Comparison of ENCODE assay signal across 24 cellular contexts in the genomic region with DNA sequence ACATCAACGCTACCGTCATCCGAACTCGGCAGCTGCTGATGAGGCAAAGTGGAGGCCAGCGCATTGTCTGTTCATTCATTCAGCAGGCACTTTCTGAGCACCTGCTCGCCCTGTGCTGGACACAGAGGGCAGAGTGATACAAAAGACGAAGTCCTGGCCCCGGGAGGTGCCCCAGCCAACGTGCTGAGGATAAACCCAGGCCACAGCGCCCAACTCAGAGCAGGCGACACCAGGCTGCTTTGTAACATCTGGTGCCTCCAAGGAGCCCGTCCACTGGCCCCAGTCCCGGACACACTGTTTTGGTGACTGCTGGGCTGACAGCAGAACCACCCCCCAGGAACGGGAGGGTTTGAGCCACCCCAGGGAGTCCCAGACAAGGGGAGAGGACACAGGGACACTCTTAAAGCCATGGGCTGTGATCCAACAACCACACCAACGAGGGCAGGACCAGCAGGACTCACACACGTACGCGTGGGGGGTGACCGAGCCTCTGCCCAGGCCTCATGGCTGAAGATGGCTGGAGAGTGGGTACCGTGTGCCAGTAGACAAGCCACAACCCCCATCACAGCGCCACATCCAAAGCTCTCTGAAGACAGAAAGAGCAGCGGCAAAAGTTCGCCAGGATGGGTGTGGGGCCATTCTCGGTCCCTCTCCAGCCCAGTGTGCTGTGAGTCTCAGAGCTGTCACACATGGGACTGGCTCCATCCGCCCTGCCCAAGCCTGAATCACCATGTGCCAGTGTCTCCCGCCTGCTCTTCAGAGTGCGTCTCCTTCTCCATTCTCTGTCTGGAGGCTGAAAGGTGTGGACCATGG. TPM values are rescaled to one million over a fixed set of nuclear protein-coding genes. Genes with fewer than 3 reads are reported as not detected.
DNase-seq lines count a peak whose midpoint lies in the region; ATAC-seq, FAIRE-seq and TF ChIP-seq lines count a peak whose summit lies in the region.
"Had no signal": no experiment of that assay in that cellular context is flagged by ENCODE, and none has a peak within 500 bp of the region (broad histone marks: within the 10 kb centered on the region; RNA-seq: fewer than 3 reads in every experiment).

No MANE protein-coding gene starts in this region.

- TF ChIP-seq EP300 in K562 (IDR thresholded peaks at IDR 0.05; ENCODE audit: low read length), result no peak

- FAIRE-seq in K562 (lab: Jason Lieb, UNC) (no peak), RCC 7860 (lab: Jason Lieb, UNC) (no peak)
- FAIRE-seq: astrocyte, colon, endometrium, H1 had no signal

- H3K27ac ChIP-seq in K562 (ENCODE audit: extremely low read depth, low read depth, low read length) (no peak overlapping the region), gastrocnemius medialis (no peak overlapping the region)
- H3K27ac ChIP-seq: C4-2B, neural progenitor cell, transverse colon had no signal

- H3K9me3 ChIP-seq in K562 (replicated peaks; ENCODE audit: control insufficient read depth, insufficient read depth, low read depth, low read length) (no peaks in the 10 kb centered on the region), gastrocnemius medialis (no peaks in the 10 kb centered on the region)
- H3K9me3 ChIP-seq: transverse colon had no signal

- H3K36me3 ChIP-seq in K562 (ENCODE audit: control insufficient read depth, insufficient read depth, low read length) (no peaks in the 10 kb centered on the region), gastrocnemius medialis (no peaks in the 10 kb centered on the region)
- H3K36me3 ChIP-seq: neural progenitor cell, transverse colon had no signal

- H3K79me2 ChIP-seq in K562 (ENCODE audit: control insufficient read depth, insufficient read depth, low read length), result no peaks in the 10 kb centered on the region

- H3K4me3 ChIP-seq in K562 (no peak overlapping the region), gastrocnemius medialis (no peak overlapping the region)
- H3K4me3 ChIP-seq: neural progenitor cell, transverse colon had no signal

- intact Hi-C loops in K562 (cut with micrococcal nuclease) (no loop called here), posterior vena cava (cut with DNase I) (no loop called here), gastrocnemius medialis (cut with DNase I; ENCODE audit: low total_unique reads) (no loop called here), sciatic nerve (cut with DNase I) (no loop called here)

- peaks cover 0 to under 1% of the 10 kb centered on the region in 2 experiments; a peak in 2 of 5 replicates for H3K4me1 ChIP-seq in K562 (replicated peaks in 1 of 2; ENCODE audit: control insufficient read depth in 2 of 2, insufficient read depth in 2 of 2, low read length in 2 of 2)
- H3K4me1 ChIP-seq in gastrocnemius medialis, result no peaks in the 10 kb centered on the region
- H3K4me1 ChIP-seq: transverse colon had no signal

- no peak overlapping the region; a peak in 1 of 4 replicates for H3K9ac ChIP-seq in K562 (ENCODE audit: insufficient read depth in 1 of 2, low read depth in 2 of 2, low read length in 2 of 2)
- H3K9ac ChIP-seq: neural progenitor cell had no signal

- H3K27me3 ChIP-seq in K562 (ENCODE audit: control insufficient read depth in 2 of 2, insufficient read depth in 2 of 2, low read length in 2 of 2) (peaks cover 0 to 12% of the 10 kb centered on the region in 2 experiments; a peak in 2 of 5 replicates), gastrocnemius medialis (peaks cover 40 to 61% (median 42%) of the 10 kb centered on the region in 3 donors)

- TF ChIP-seq POLR2A in K562 (conservative IDR thresholded peaks at IDR 0.05) (no peak), gastrocnemius medialis (IDR thresholded peaks at IDR 0.05) (no peak)

- no peaks in the 10 kb centered on the region for H4K20me1 ChIP-seq in K562 (replicated peaks; ENCODE audit: control insufficient read depth, insufficient read depth, low read length)

- POLR2A ChIA-PET in K562 (lab: Yijun Ruan, JAX), result no interaction called here

- no peak for ATAC-seq in K562
- no peak for ATAC-seq in gastrocnemius medialis
- no peak for ATAC-seq in sciatic nerve
- ATAC-seq: activated T-cell treated with anti-CD3 and anti-CD28 coated beads, Interleukin-2, amount 50 U/mL, for 4 hours; Panc1; right cardiac atrium; stimulated activated naive CD8-positive, alpha-beta T cell treated with anti-CD3 and anti-CD28 coated beads, Interleukin-15, Interleukin-2, amounts not matched to agents 100 U/mL and 50 U/mL, for 24 hours had no signal

- H3K4me2 ChIP-seq in K562 (ENCODE audit: insufficient read depth, low read length), result no peak overlapping the region
- H3K4me2 ChIP-seq: neural progenitor cell had no signal

- 3% methylated on average over 25 of the region's 27 CpGs for WGBS in K562 (ENCODE audit: insufficient coverage, low coverage, missing lambda C conversion rate)

- TF ChIP-seq RAD21 in K562 (CRISPR knock-in tag; conservative IDR thresholded peaks at IDR 0.05 in 1 of 2, IDR thresholded peaks at IDR 0.05 in 1 of 2), result no peak

- no peaks in the 10 kb centered on the region for H3K9me1 ChIP-seq in K562 (ENCODE audit: control insufficient read depth, insufficient read depth, low read length)

- TF ChIP-seq CTCF in K562 (IDR thresholded peaks at IDR 0.05 in 2 of 3, conservative IDR thresholded peaks at IDR 0.05 in 1 of 3; ENCODE audit: insufficient read depth in 2 of 3, low read depth in 1 of 3, low read length in 3 of 3), result no peak
- no peak for TF ChIP-seq CTCF in gastrocnemius medialis (IDR thresholded peaks at IDR 0.05 in 4 of 5, conservative IDR thresholded peaks at IDR 0.05 in 1 of 5)

- in situ Hi-C loops in K562 (cut with MboI), result no loop called here
- in situ Hi-C loops in gastrocnemius medialis (cut with MboI; ENCODE audit: low sequenced_read_pairs in 4 of 4), result no loop called here

- no TSS peak for BruUV-seq in K562 (replicated peaks; lab: Mats Ljungman, UMichigan)

- peak; percentile 60 for DNase-seq in NCI-H748 (lab: John Stamatoyannopoulos, UW; ENCODE audit: unreplicated experiment)
- no peak for DNase-seq in NCI-H748 treated with DMSO at 0.1 percent for 48 hours (lab: John Stamatoyannopoulos, UW)
- DNase-seq in NCI-H1694 (lab: John Stamatoyannopoulos, UW), result peak; percentile 86
- DNase-seq in K562 (ENCODE audit: extremely low read depth in 1 of 4, low spot score in 3 of 4), result no peak
- DNase-seq in posterior vena cava (ENCODE audit: low spot score), result peak; percentile 71
- DNase-seq in gastrocnemius medialis, result no peak
- DNase-seq in RCC 7860 (ENCODE audit: low spot score), result no peak
- DNase-seq in sciatic nerve (ENCODE audit: low spot score), result no peak
- DNase-seq: activated CD4-positive, alpha-beta T cell treated with anti-CD3 and anti-CD28 coated beads, Interleukin-2, amount 50 U/mL, for 48 hours; activated T-cell treated with anti-CD3 and anti-CD28 coated beads, Interleukin-2, amount 50 U/mL, for 4 hours; DND-41; NCI-H2029; stimulated activated naive CD8-positive, alpha-beta T cell treated with anti-CD3 and anti-CD28 coated beads, Interleukin-15, Interleukin-2, amounts not matched to agents 100 U/mL and 50 U/mL, for 24 hours; transverse colon had no signal

- H2AFZ ChIP-seq in K562 (ENCODE audit: low read depth, low read length), result no peak overlapping the region
- H2AFZ ChIP-seq: neural progenitor cell had no signal

- CTCF ChIA-PET in K562 (lab: Yijun Ruan, JAX; ENCODE audit: low intra/inter-chr PET ratio), result no interaction called here

TF ChIP-seq in K562, 482 proteins besides CTCF, POLR2A, EP300 and RAD21 (continues in another document):
- TF ChIP-seq PHB (CRISPR knock-in tag; IDR thresholded peaks at IDR 0.05), result no peak

RNA-seq across cellular contexts. Expression of a gene that starts 5.9 kb away (rescaled TPM):
- 0.19 TPM in 1 of 2 replicates, not detected in the other for total RNA-seq in K562 (2011; cell fraction: chromatin; rRNA removed; ENCODE audit: low replicate concordance)
- not detected in 2 replicates for total RNA-seq in K562 (2011; cell fraction: nucleolus; rRNA removed)
- not detected in 2 replicates for total RNA-seq in K562 (2011; cell fraction: nucleoplasm; rRNA removed)
- total RNA-seq in K562 (2014; rRNA removed), result not detected in 2 replicates
- not detected in 2 replicates for total RNA-seq in K562 (2014; rRNA removed; fragmentation: Illumina TruSeq; extraction: Trizol)
- not detected in 2 replicates for total RNA-seq in K562 (2015; rRNA removed; fragmentation: Illumina TruSeq; extraction: Trizol)
- not detected in 2 replicates for total RNA-seq in K562 (2021)
- polyA plus RNA-seq in K562 (2011; rRNA removed), result not detected in 2 replicates
- 0.18 TPM in 1 of 2 replicates, not detected in the other for polyA plus RNA-seq in K562 (2011; cell fraction: cytosol; rRNA removed)
- polyA plus RNA-seq in K562 (2011; cell fraction: nucleus; rRNA removed), result 0.18 TPM in 1 of 2 replicates, not detected in the other
- 0.05 and 0.18 TPM in 2 replicates for polyA plus RNA-seq in K562 (2012)
- polyA plus RNA-seq in K562 (2014; fragmentation: Illumina TruSeq; extraction: Trizol), result not detected in 2 replicates
- not detected for polyA plus RNA-seq in K562 (2014; fragmentation: Nextera tagmentation; extraction: Ambion mirVana)
- polyA plus RNA-seq in K562 (2014; rRNA removed), result not detected in 2 replicates
- 1.1 TPM in 1 of 2 replicates, not detected in the other for polyA minus RNA-seq in K562 (2011; rRNA and poly(A)+ RNA removed)
- not detected in 2 replicates for polyA minus RNA-seq in K562 (2011; cell fraction: cytosol; rRNA and poly(A)+ RNA removed)
- not detected in 2 replicates for polyA minus RNA-seq in K562 (2011; cell fraction: nucleus; rRNA and poly(A)+ RNA removed)
- under 1 TPM in 1 of 2 donors, not detected in 1; 0.38 TPM for total RNA-seq in posterior vena cava
- not detected for total RNA-seq in gastrocnemius medialis
- 4.5 TPM for total RNA-seq in sciatic nerve
- total RNA-seq: activated T-cell treated with anti-CD3 and anti-CD28 coated beads, Interleukin-2, amount 50 U/mL, for 4 hours; kidney epithelial cell; MCF 10A had no signal

RNA-seq across cellular contexts. Expression of a gene that starts 19.1 kb away (rescaled TPM):
- not detected in 2 replicates for total RNA-seq in K562 (2011; cell fraction: chromatin; rRNA removed; ENCODE audit: low replicate concordance)
- total RNA-seq in K562 (2011; cell fraction: nucleolus; rRNA removed), result not detected in 2 replicates
- not detected in 2 replicates for total RNA-seq in K562 (2011; cell fraction: nucleoplasm; rRNA removed)
- total RNA-seq in K562 (2014; rRNA removed) (not detected in 2 replicates), K562 (2014; rRNA removed; fragmentation: Illumina TruSeq; extraction: Trizol) (not detected in 2 replicates), K562 (2015; rRNA removed; fragmentation: Illumina TruSeq; extraction: Trizol) (not detected in 2 replicates), K562 (2021) (not detected in 2 replicates), posterior vena cava (1 to 10 TPM; 1.4 to 5.9 TPM), gastrocnemius medialis (1 to 10 TPM in 1 of 4 donors, under 1 TPM in 3; 0.16 to 1.5 (median 0.25) TPM), sciatic nerve (4.7 TPM)
- polyA plus RNA-seq in K562 (2011; rRNA removed) (not detected in 2 replicates), K562 (2014; fragmentation: Illumina TruSeq; extraction: Trizol) (not detected in 2 replicates), K562 (2014; fragmentation: Nextera tagmentation; extraction: Ambion mirVana) (not detected), K562 (2014; rRNA removed) (not detected in 2 replicates)
- 0.04 TPM in 1 of 2 replicates, not detected in the other for polyA plus RNA-seq in K562 (2011; cell fraction: cytosol; rRNA removed)
- polyA plus RNA-seq in K562 (2011; cell fraction: nucleus; rRNA removed), result 0.20 TPM in 1 of 2 replicates, not detected in the other
- polyA plus RNA-seq in K562 (2012), result 0.10 and 0.11 TPM in 2 replicates
- polyA minus RNA-seq in K562 (2011; rRNA and poly(A)+ RNA removed), result not detected in 2 replicates
- not detected in 2 replicates for polyA minus RNA-seq in K562 (2011; cell fraction: cytosol; rRNA and poly(A)+ RNA removed)
- polyA minus RNA-seq in K562 (2011; cell fraction: nucleus; rRNA and poly(A)+ RNA removed), result not detected in 2 replicates
- total RNA-seq: activated T-cell treated with anti-CD3 and anti-CD28 coated beads, Interleukin-2, amount 50 U/mL, for 4 hours; astrocyte; H1; kidney epithelial cell; MCF 10A had no signal
- polyA plus RNA-seq: H1 had no signal

Comparison
In these comparisons a context has a peak if more than half of its experiments do, and no peak if none do; other contexts are left out.
1. DNase-seq: peak in NCI-H748 (single experiment), NCI-H1694 (single experiment) and posterior vena cava (single experiment); none in NCI-H748 treated with DMSO at 0.1 percent for 48 hours (single experiment), K562 (0 of 4), gastrocnemius medialis (0 of 2), RCC 7860 (single experiment) and sciatic nerve (single experiment).